Comparison of ENCODE assay signal across 22 cellular contexts in genomic region chr5:145991044-145991575, GRCh38. TPM values are rescaled to one million over a fixed set of nuclear protein-coding genes. Genes with fewer than 3 reads are reported as not detected.
DNase-seq lines count a peak whose midpoint lies in the region; ATAC-seq and TF ChIP-seq lines count a peak whose summit lies in the region.
"Had no signal": no experiment of that assay in that cellular context is flagged by ENCODE, and none has a peak within 500 bp of the region (broad histone marks: within the 10 kb centered on the region; RNA-seq: fewer than 3 reads in every experiment).

No MANE protein-coding gene starts in this region.

- DNase-seq in AG09319 (ENCODE audit: extremely low read depth, low read depth) (peak; percentile 3), M059J (ENCODE audit: low read depth) (peak; percentile 70), amniotic epithelial cell (ENCODE audit: low read depth) (peak; percentile 78), glomerular visceral epithelial cell (ENCODE audit: extremely low spot score) (peak; percentile 67)
- DNase-seq in activated CD4-positive, alpha-beta memory T cell treated with anti-CD3 and anti-CD28 coated beads, Interleukin-2, amount 10 ng/mL, durations not matched to agents 7 days and 5 days = no peak
- DNase-seq: activated CD4-positive, alpha-beta T cell treated with anti-CD3 and anti-CD28 coated beads for 1 hour; activated effector memory CD4-positive, alpha-beta T cell treated with anti-CD3 and anti-CD28 coated beads, Interleukin-2, amount 50 U/mL, for 16 hours; amniotic stem cell; effector memory CD8-positive, alpha-beta T cell; H9; MV-4-11; NCI-H2029 treated with DMSO at 0.1 percent for 48 hours; NCI-H524; SIG-M5; stimulated activated naive B cell treated with anti-CD40 and anti-IgM and Interleukin-4, amounts not matched to agents 10 μg/mL and 1 μg/mL and 100 μg/mL, for 72 hours; tibial artery had no signal

- no peak overlapping the region for H3K27ac Mint-ChIP-seq in activated CD4-positive, alpha-beta memory T cell treated with anti-CD3 and anti-CD28 coated beads, Interleukin-2, amount 10 ng/mL, durations not matched to agents 7 days and 5 days
- H3K27ac Mint-ChIP-seq: CD14-positive monocyte; effector memory CD8-positive, alpha-beta T cell; H9; IgD-negative memory B cell; stimulated activated naive B cell treated with anti-CD40 and anti-IgM and Interleukin-4, amounts not matched to agents 10 μg/mL and 1 μg/mL and 100 μg/mL, for 72 hours had no signal

- POLR2A ChIA-PET in activated CD4-positive, alpha-beta memory T cell treated with anti-CD3 and anti-CD28 coated beads, Interleukin-2, amount 10 ng/mL, durations not matched to agents 7 days and 5 days (lab: Charles Lee) = no interaction called here

- no peaks in the 10 kb centered on the region for H3K36me3 Mint-ChIP-seq in activated CD4-positive, alpha-beta memory T cell treated with anti-CD3 and anti-CD28 coated beads, Interleukin-2, amount 10 ng/mL, durations not matched to agents 7 days and 5 days (ENCODE audit: low read depth)
- H3K36me3 Mint-ChIP-seq: IgD-negative memory B cell; stimulated activated naive B cell treated with anti-CD40 and anti-IgM and Interleukin-4, amounts not matched to agents 10 μg/mL and 1 μg/mL and 100 μg/mL, for 72 hours had no signal

- H3K4me1 Mint-ChIP-seq in activated CD4-positive, alpha-beta memory T cell treated with anti-CD3 and anti-CD28 coated beads, Interleukin-2, amount 10 ng/mL, durations not matched to agents 7 days and 5 days = no peaks in the 10 kb centered on the region
- H3K4me1 Mint-ChIP-seq: H9; IgD-negative memory B cell; stimulated activated naive B cell treated with anti-CD40 and anti-IgM and Interleukin-4, amounts not matched to agents 10 μg/mL and 1 μg/mL and 100 μg/mL, for 72 hours had no signal

- no peak for ATAC-seq in activated CD4-positive, CD25-positive, alpha-beta regulatory T cell treated with anti-CD3 and anti-CD28 coated beads, Interleukin-2, amount 50 U/mL, for 24 hours
- ATAC-seq in GM19328 (IDR thresholded peaks at IDR 0.05; ENCODE audit: unreplicated experiment) (no peak), GM21576 (IDR thresholded peaks at IDR 0.05; ENCODE audit: unreplicated experiment) (no peak)
- ATAC-seq: A549; effector memory CD8-positive, alpha-beta T cell; stimulated activated naive B cell treated with anti-CD40 and anti-IgM and Interleukin-4, amounts not matched to agents 10 μg/mL and 1 μg/mL and 100 μg/mL, for 72 hours had no signal

- peaks cover 10% of the 10 kb centered on the region for H3K27me3 Mint-ChIP-seq in activated CD4-positive, alpha-beta memory T cell treated with anti-CD3 and anti-CD28 coated beads, Interleukin-2, amount 10 ng/mL, durations not matched to agents 7 days and 5 days
- H3K27me3 Mint-ChIP-seq: effector memory CD8-positive, alpha-beta T cell had no signal

- CTCF ChIA-PET in activated CD4-positive, alpha-beta memory T cell treated with anti-CD3 and anti-CD28 coated beads, Interleukin-2, amount 10 ng/mL, durations not matched to agents 7 days and 5 days (lab: Charles Lee) = no interaction called here

- peaks cover 6% of the 10 kb centered on the region for H3K9me3 Mint-ChIP-seq in activated CD4-positive, alpha-beta memory T cell treated with anti-CD3 and anti-CD28 coated beads, Interleukin-2, amount 10 ng/mL, durations not matched to agents 7 days and 5 days

- no peak for TF ChIP-seq CTCF in AG09319 (IDR thresholded peaks at IDR 0.05; ENCODE audit: low read depth, low read length)

- no peak overlapping the region for H3K4me3 Mint-ChIP-seq in activated CD4-positive, alpha-beta memory T cell treated with anti-CD3 and anti-CD28 coated beads, Interleukin-2, amount 10 ng/mL, durations not matched to agents 7 days and 5 days
- H3K4me3 Mint-ChIP-seq: CD14-positive monocyte; effector memory CD8-positive, alpha-beta T cell; H9; IgD-negative memory B cell; stimulated activated naive B cell treated with anti-CD40 and anti-IgM and Interleukin-4, amounts not matched to agents 10 μg/mL and 1 μg/mL and 100 μg/mL, for 72 hours had no signal

RNA-seq across cellular contexts. Expression of gene SH3RF2, which starts 54.7 kb away (rescaled TPM):
- 7.6 and 11.9 TPM in 2 replicates for total RNA-seq in M059J (2014; rRNA removed; shearing (Covaris generic))
- under 1 TPM; 0.38 to 0.48 TPM for total RNA-seq in activated CD4-positive, alpha-beta memory T cell treated with anti-CD3 and anti-CD28 coated beads, Interleukin-2, amount 10 ng/mL, durations not matched to agents 7 days and 5 days
